In genomic region chr3:170222647-170223541, GRCh38 we compare ENCODE assay signal across 8 cellular contexts. TPM values are rescaled to one million over a fixed set of nuclear protein-coding genes. Genes with fewer than 3 reads are reported as not detected.
DNase-seq lines count a peak whose midpoint lies in the region; ATAC-seq and TF ChIP-seq lines count a peak whose summit lies in the region.

No MANE protein-coding gene starts in this region.

- no peaks in the 10 kb centered on the region for H3K36me3 ChIP-seq in BLaER1
- H3K36me3 ChIP-seq in adrenal gland (replicated peaks in 1 of 2) = no peaks in the 10 kb centered on the region

- peak; percentile 40 for ATAC-seq in GM18909 (IDR thresholded peaks at IDR 0.05; ENCODE audit: poor library complexity, unreplicated experiment)
- ATAC-seq in HG03342 (IDR thresholded peaks at IDR 0.05; ENCODE audit: unreplicated experiment) = peak; percentile 35

- intact Hi-C loops in adrenal gland (cut with DNase I) (no loop called here), posterior vena cava (cut with DNase I) (no loop called here)

- peak; percentile 69 for DNase-seq in RPMI8226
- DNase-seq in adrenal gland = peak in 5 of 7 donors; percentile 29 to 59 (median 35)
- peak; percentile 47 for DNase-seq in hepatic stellate cell (ENCODE audit: low spot score)
- DNase-seq in renal cortical epithelial cell (ENCODE audit: low read depth) = peak; percentile 46
- no peak for DNase-seq in posterior vena cava (ENCODE audit: low spot score)

- TF ChIP-seq CTCF in adrenal gland (IDR thresholded peaks at IDR 0.05) = peak in 3 of 6 experiments; percentile 10 to 25 (median 12)

- no peaks in the 10 kb centered on the region for H3K27me3 ChIP-seq in BLaER1
- no peaks in the 10 kb centered on the region for H3K27me3 ChIP-seq in adrenal gland

- H4K20me1 ChIP-seq in BLaER1 = peaks cover 34% of the 10 kb centered on the region

- H3K4me3 ChIP-seq in BLaER1 (peak overlapping the region; percentile 92), adrenal gland (peak overlapping the region in 3 of 4 donors; percentile 58 to 92 (median 59))

- H3K4me1 ChIP-seq in BLaER1 (peaks cover 18% of the 10 kb centered on the region), adrenal gland (replicated peaks in 1 of 2) (peaks cover 7 to 11% of the 10 kb centered on the region in 2 donors)

- 1 to 2% (median 1%) methylated on average over 27 to 42 of the region's 42 CpGs for WGBS in adrenal gland, 4 donors

- peak overlapping the region; percentile 98 for H3K27ac ChIP-seq in BLaER1
- H3K27ac ChIP-seq in adrenal gland = peak overlapping the region in 4 of 5 donors; percentile 62 to 91 (median 80)

- H3K4me2 ChIP-seq in BLaER1 = peak overlapping the region; percentile 89

- H3K9me3 ChIP-seq in BLaER1 (0 out of 2 replicates have a peak, but pooled peaks cover 4% of the 10 kb centered on the region), adrenal gland (replicated peaks in 1 of 3) (no peaks in the 10 kb centered on the region)

- H3K9ac ChIP-seq in BLaER1 = peak overlapping the region; percentile 94

- TF ChIP-seq POLR2A in adrenal gland (IDR thresholded peaks at IDR 0.05) = no peak

RNA-seq across cellular contexts. Expression of gene PRKCI, which starts 0.7 kb away (rescaled TPM):
- total RNA-seq in adrenal gland (10 to 100 TPM in 7 of 8 donors, 1 to 10 TPM in 1; 6.2 to 29.2 (median 15.4) TPM), renal cortical epithelial cell (150 and 167 TPM in 2 replicates), posterior vena cava (10 to 100 TPM; 19.8 to 25.5 TPM)
- 10 to 100 TPM in 1 of 3 donors, 1 to 10 TPM in 2; 4.8 to 10.9 (median 5.8) TPM for polyA plus RNA-seq in adrenal gland

RNA-seq across cellular contexts. Expression of gene PHC3, which starts 41.4 kb away (rescaled TPM):
- total RNA-seq in adrenal gland = 100 to 1,000 TPM in 1 of 8 donors, 10 to 100 TPM in 7; 31.7 to 112 (median 59.1) TPM
- polyA plus RNA-seq in adrenal gland = 10 to 100 TPM in 2 of 3 donors, 1 to 10 TPM in 1; 4.4 to 32.0 (median 15.8) TPM
- 10.4 and 39.1 TPM in 2 replicates for total RNA-seq in renal cortical epithelial cell
- total RNA-seq in posterior vena cava = 10 to 100 TPM; 84.5 to 85.6 TPM
